Comparison of ENCODE assay signal across 7 cellular contexts in the genomic region with DNA sequence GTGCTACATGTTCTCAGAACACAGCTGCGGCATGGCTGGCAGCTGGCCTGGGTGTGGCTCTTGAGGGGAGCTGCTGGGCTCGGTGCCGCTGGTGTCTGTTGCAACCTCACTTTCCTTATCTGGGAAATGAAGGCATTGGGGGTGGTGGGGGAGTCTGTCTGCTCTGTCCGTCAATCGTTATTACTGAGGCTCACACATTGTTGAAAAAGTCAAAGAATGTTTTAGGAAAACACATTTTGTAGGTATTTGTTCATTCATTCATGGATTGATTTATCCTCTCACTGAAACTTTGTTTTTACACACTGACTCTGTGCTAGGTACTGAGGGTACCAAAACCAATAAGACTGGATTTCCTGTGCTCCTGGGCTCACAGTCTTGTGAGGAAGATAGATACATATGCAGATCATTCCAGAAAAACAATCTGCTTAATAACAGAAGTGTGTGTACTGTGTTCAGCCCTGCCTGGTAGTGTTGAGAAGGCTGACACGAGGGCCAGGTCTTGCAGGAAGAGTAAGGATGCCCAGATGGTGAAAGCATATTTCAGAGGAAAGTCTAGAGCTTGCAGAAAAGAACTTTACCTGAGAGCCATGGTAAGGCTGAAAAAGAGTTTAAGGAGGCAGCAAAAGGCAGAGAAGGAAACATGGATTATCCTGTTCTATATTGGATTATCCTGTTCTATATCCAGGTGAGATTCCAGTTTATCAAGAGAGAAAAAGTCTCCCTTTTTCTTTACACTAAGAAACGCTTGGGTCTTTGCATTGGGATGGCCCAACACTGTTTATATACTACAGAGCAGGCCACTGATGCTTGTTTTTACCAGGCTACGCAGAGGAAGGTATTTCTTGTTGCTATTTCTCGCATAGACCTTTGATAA.
DNase-seq lines count a peak whose midpoint lies in the region; ATAC-seq and TF ChIP-seq lines count a peak whose summit lies in the region.

No MANE protein-coding gene starts in this region.

- peak overlapping the region; percentile 53 for H3K4me3 Mint-ChIP-seq in activated T-cell treated with anti-CD3 and anti-CD28 coated beads, Interleukin-2, amount 50 U/mL, for 24 hours
- peak overlapping the region; percentile 56 for H3K4me3 Mint-ChIP-seq in stimulated activated effector memory CD8-positive, alpha-beta T cell treated with anti-CD3 and anti-CD28 coated beads, Interleukin-12 subunit alpha, Interleukin-12 subunit beta, amount 100 ng/mL, for 72 hours

- peak; percentile 77 to 81 for ATAC-seq in right cardiac atrium
- peak; percentile 68 for ATAC-seq in stimulated activated effector memory CD8-positive, alpha-beta T cell treated with anti-CD3 and anti-CD28 coated beads, Interleukin-12 subunit alpha, Interleukin-12 subunit beta, amount 100 ng/mL, for 72 hours

- intact Hi-C loops in right cardiac atrium (cut with DNase I) (loop anchor here in 3 of 4 donors (2.0 to 10.0 kb wide), 6 partner anchors 93 to 553 kb away; no protein-coding TSS in a partner anchor), A673 (cut with micrococcal nuclease; ENCODE audit: unreplicated experiment) (loop anchor here (5.0 kb wide), 2 partner anchors 116 to 144 kb away; no protein-coding TSS in a partner anchor)

- no peak overlapping the region for H3K27ac ChIP-seq in right cardiac atrium (ENCODE audit: low read length)
- no peak overlapping the region for H3K27ac ChIP-seq in A673 (ENCODE audit: low read depth, low read length, poor library complexity, severe bottlenecking)

- POLR2A ChIA-PET in A673 (lab: Charles Lee; ENCODE audit: low non-redundant PET), result interaction anchor here (0.7 kb wide), 1 partner anchor 543 kb away, joined by 5 read pairs; no protein-coding TSS in a partner anchor

- no peaks in the 10 kb centered on the region for H3K27me3 ChIP-seq in right cardiac atrium (ENCODE audit: control insufficient read depth, insufficient read depth)
- no peaks in the 10 kb centered on the region for H3K27me3 ChIP-seq in A673 (replicated peaks; ENCODE audit: insufficient read depth, low read depth, low read length, poor library complexity)

- TF ChIP-seq CTCF in A673 (conservative IDR thresholded peaks at IDR 0.05; ENCODE audit: low read depth, low read length), result no peak

- no peaks in the 10 kb centered on the region for H3K36me3 ChIP-seq in A673 (ENCODE audit: insufficient read depth, low read length, poor library complexity, severe bottlenecking)

- no peaks in the 10 kb centered on the region for H3K36me3 Mint-ChIP-seq in activated T-cell treated with anti-CD3 and anti-CD28 coated beads, Interleukin-2, amount 50 U/mL, for 24 hours (ENCODE audit: low read depth)
- no peaks in the 10 kb centered on the region for H3K36me3 Mint-ChIP-seq in stimulated activated effector memory CD8-positive, alpha-beta T cell treated with anti-CD3 and anti-CD28 coated beads, Interleukin-12 subunit alpha, Interleukin-12 subunit beta, amount 100 ng/mL, for 72 hours

- H3K4me3 ChIP-seq in right cardiac atrium (ENCODE audit: low read length) (no peak overlapping the region), A673 (ENCODE audit: low read depth, low read length, poor library complexity, severe bottlenecking) (no peak overlapping the region)

- H3K4me1 ChIP-seq in right cardiac atrium (ENCODE audit: control insufficient read depth, insufficient read depth, low read length), result no peaks in the 10 kb centered on the region
- no peaks in the 10 kb centered on the region for H3K4me1 ChIP-seq in A673 (ENCODE audit: insufficient read depth, low read length, poor library complexity, severe bottlenecking)

- WGBS in right cardiac atrium, result 52% methylated on average over 9 of the region's 9 CpGs

- BruUV-seq in A673 (replicated peaks; lab: Mats Ljungman, UMichigan), result no TSS peak

- no peaks in the 10 kb centered on the region for H3K9me3 Mint-ChIP-seq in activated T-cell treated with anti-CD3 and anti-CD28 coated beads, Interleukin-2, amount 50 U/mL, for 24 hours
- H3K9me3 Mint-ChIP-seq in stimulated activated effector memory CD8-positive, alpha-beta T cell treated with anti-CD3 and anti-CD28 coated beads, Interleukin-12 subunit alpha, Interleukin-12 subunit beta, amount 100 ng/mL, for 72 hours, result no peaks in the 10 kb centered on the region

- peak; percentile 49 to 82 for DNase-seq in NCI-H524 (lab: John Stamatoyannopoulos, UW)
- DNase-seq in activated T-cell treated with anti-CD3 and anti-CD28 coated beads, Interleukin-2, amount 50 U/mL, for 24 hours, result peak; percentile 62
- DNase-seq in right cardiac atrium, result peak; percentile 88 to 94 (median 89)
- DNase-seq in stimulated activated effector memory CD8-positive, alpha-beta T cell treated with anti-CD3 and anti-CD28 coated beads, Interleukin-12 subunit alpha, Interleukin-12 subunit beta, amount 100 ng/mL, for 72 hours (ENCODE audit: low spot score in 2 of 2), result peak in 1 of 2 donors; percentile 56
- no peak for DNase-seq in A673 (ENCODE audit: low spot score)
- no peak for DNase-seq in midbrain (lab: John Stamatoyannopoulos, UW)
- DNase-seq in T1000 (lab: John Stamatoyannopoulos, UW), result no peak

- peaks cover 55% of the 10 kb centered on the region for H3K4me1 Mint-ChIP-seq in activated T-cell treated with anti-CD3 and anti-CD28 coated beads, Interleukin-2, amount 50 U/mL, for 24 hours (ENCODE audit: low read depth)
- H3K4me1 Mint-ChIP-seq in stimulated activated effector memory CD8-positive, alpha-beta T cell treated with anti-CD3 and anti-CD28 coated beads, Interleukin-12 subunit alpha, Interleukin-12 subunit beta, amount 100 ng/mL, for 72 hours, result peaks cover 40% of the 10 kb centered on the region

- H3K27ac Mint-ChIP-seq in activated T-cell treated with anti-CD3 and anti-CD28 coated beads, Interleukin-2, amount 50 U/mL, for 24 hours, result peak overlapping the region; percentile 87
- H3K27ac Mint-ChIP-seq in stimulated activated effector memory CD8-positive, alpha-beta T cell treated with anti-CD3 and anti-CD28 coated beads, Interleukin-12 subunit alpha, Interleukin-12 subunit beta, amount 100 ng/mL, for 72 hours, result peak overlapping the region; percentile 84

- H3K9me3 ChIP-seq in right cardiac atrium (ENCODE audit: control insufficient read depth, low read length) (no peaks in the 10 kb centered on the region), A673 (ENCODE audit: low read depth, low read length, poor library complexity, severe bottlenecking) (no peaks in the 10 kb centered on the region)

- H3K27me3 Mint-ChIP-seq in activated T-cell treated with anti-CD3 and anti-CD28 coated beads, Interleukin-2, amount 50 U/mL, for 24 hours, result no peaks in the 10 kb centered on the region

- CTCF ChIA-PET in A673 (lab: Charles Lee), result interaction anchor here (0.7 to 1.8 kb wide), 2 partner anchors 117 to 553 kb away, joined by 4 to 33 read pairs; no protein-coding TSS in a partner anchor

Comparison
In these comparisons a context has a peak if more than half of its experiments do, and no peak if none do; other contexts are left out.
1. DNase-seq: peak in NCI-H524 (2 of 2), activated T-cell treated with anti-CD3 and anti-CD28 coated beads, Interleukin-2, amount 50 U/mL, for 24 hours (single experiment) and right cardiac atrium (3 of 3); none in A673 (single experiment), midbrain (single experiment) and T1000 (single experiment).